In the genomic region with DNA sequence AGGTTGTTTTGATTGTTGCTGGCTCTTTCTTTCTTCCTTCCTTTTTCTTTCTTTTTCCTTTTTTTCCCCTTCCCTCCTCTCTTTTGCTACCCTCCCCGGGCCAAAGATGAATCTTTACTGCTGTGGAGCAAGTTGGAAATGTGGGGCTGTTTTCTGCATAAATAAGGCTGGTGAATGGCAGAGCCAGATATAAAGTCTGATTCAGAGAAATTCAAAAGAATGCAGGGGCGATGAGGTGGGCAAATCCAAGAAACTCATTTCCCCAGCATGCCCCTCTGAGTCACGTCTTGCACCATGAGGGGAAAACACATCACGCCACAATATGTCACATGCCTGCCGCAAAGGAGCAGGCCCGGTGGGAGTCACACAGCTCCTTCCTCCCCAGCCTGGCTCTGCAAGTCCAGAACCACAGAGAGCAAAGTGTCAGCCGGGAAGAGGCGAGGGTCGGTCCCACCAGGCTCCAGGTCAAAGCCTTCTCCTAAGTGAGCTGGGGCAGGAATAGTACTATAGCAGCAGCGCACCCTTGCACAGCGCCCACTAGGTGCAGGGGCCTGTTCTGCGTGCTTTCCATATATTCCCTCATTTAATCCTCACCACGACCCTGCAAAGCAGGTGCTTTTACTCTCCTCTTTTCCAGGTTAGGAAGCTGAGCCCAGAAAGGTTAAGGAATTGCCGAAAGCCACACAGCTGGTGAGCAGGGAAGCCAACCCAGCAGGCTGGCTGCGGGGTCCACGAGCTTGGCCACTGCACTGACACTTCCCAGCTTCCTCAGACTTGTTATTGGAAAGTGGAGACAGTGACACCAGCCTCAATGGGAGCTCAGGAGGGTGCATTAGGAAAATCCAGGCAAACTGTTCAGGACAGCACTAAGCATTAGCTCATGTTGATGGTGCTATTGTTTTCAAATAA, we compare ENCODE assay signal across 1 cellular context.
TF ChIP-seq lines count a peak whose summit lies in the region.

No MANE protein-coding gene starts in this region.

TF ChIP-seq in HepG2, 621 proteins besides CTCF, POLR2A, EP300 and RAD21 (continued from another document and continues in another):
- TF ChIP-seq, protein P1, sequence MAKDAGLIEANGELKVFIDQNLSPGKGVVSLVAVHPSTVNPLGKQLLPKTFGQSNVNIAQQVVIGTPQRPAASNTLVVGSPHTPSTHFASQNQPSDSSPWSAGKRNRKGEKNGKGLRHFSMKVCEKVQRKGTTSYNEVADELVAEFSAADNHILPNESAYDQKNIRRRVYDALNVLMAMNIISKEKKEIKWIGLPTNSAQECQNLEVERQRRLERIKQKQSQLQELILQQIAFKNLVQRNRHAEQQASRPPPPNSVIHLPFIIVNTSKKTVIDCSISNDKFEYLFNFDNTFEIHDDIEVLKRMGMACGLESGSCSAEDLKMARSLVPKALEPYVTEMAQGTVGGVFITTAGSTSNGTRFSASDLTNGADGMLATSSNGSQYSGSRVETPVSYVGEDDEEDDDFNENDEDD (CRISPR knock-in tag; IDR thresholded peaks at IDR 0.05; ENCODE audit: borderline replicate concordance) = no peak; the same call in 1 of the 2 replicates
- TF ChIP-seq TARDBP (CRISPR knock-in tag; IDR thresholded peaks at IDR 0.05) = 0 out of 2 replicates have a peak, but pooled peaks have one; percentile 46
- TF ChIP-seq, protein P2, sequence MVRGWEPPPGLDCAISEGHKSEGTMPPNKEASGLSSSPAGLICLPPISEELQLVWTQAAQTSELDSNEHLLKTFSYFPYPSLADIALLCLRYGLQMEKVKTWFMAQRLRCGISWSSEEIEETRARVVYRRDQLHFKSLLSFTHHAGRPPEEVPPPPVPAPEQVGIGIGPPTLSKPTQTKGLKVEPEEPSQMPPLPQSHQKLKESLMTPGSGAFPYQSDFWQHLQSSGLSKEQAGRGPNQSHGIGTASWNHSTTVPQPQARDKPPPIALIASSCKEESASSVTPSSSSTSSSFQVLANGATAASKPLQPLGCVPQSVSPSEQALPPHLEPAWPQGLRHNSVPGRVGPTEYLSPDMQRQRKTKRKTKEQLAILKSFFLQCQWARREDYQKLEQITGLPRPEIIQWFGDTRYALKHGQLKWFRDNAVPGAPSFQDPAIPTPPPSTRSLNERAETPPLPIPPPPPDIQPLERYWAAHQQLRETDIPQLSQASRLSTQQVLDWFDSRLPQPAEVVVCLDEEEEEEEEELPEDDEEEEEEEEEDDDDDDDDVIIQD (CRISPR knock-in tag; IDR thresholded peaks at IDR 0.05; ENCODE audit: low read depth) = no peak
- TF ChIP-seq, protein P3, sequence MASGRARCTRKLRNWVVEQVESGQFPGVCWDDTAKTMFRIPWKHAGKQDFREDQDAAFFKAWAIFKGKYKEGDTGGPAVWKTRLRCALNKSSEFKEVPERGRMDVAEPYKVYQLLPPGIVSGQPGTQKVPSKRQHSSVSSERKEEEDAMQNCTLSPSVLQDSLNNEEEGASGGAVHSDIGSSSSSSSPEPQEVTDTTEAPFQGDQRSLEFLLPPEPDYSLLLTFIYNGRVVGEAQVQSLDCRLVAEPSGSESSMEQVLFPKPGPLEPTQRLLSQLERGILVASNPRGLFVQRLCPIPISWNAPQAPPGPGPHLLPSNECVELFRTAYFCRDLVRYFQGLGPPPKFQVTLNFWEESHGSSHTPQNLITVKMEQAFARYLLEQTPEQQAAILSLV (CRISPR knock-in tag; IDR thresholded peaks at IDR 0.05; ENCODE audit: borderline replicate concordance) = no peak
- TF ChIP-seq SCMH1 (CRISPR knock-in tag; IDR thresholded peaks at IDR 0.05; ENCODE audit: borderline replicate concordance) = no peak
- 0 out of 2 replicates have a peak, but pooled peaks have one; percentile 17 for TF ChIP-seq ZKSCAN8 (CRISPR knock-in tag; IDR thresholded peaks at IDR 0.05; ENCODE audit: borderline replicate concordance)
- TF ChIP-seq MED1 (CRISPR knock-in tag; IDR thresholded peaks at IDR 0.05) = peak; percentile 33
- TF ChIP-seq IKZF1 (IDR thresholded peaks at IDR 0.05) = no peak
- no peak for TF ChIP-seq TCF7 (IDR thresholded peaks at IDR 0.05; ENCODE audit: low read depth)
- TF ChIP-seq, protein P4, sequence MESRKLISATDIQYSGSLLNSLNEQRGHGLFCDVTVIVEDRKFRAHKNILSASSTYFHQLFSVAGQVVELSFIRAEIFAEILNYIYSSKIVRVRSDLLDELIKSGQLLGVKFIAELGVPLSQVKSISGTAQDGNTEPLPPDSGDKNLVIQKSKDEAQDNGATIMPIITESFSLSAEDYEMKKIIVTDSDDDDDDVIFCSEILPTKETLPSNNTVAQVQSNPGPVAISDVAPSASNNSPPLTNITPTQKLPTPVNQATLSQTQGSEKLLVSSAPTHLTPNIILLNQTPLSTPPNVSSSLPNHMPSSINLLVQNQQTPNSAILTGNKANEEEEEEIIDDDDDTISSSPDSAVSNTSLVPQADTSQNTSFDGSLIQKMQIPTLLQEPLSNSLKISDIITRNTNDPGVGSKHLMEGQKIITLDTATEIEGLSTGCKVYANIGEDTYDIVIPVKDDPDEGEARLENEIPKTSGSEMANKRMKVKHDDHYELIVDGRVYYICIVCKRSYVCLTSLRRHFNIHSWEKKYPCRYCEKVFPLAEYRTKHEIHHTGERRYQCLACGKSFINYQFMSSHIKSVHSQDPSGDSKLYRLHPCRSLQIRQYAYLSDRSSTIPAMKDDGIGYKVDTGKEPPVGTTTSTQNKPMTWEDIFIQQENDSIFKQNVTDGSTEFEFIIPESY (CRISPR knock-in tag; IDR thresholded peaks at IDR 0.05) = 0 out of 2 replicates have a peak, but pooled peaks have one; percentile 15
- no peak for TF ChIP-seq ETV6 (CRISPR knock-in tag; conservative IDR thresholded peaks at IDR 0.05)
- peak; percentile 29; the same call in 1 of the 2 replicates for TF ChIP-seq CCDC6 (CRISPR knock-in tag; IDR thresholded peaks at IDR 0.05)
- TF ChIP-seq, protein P5, sequence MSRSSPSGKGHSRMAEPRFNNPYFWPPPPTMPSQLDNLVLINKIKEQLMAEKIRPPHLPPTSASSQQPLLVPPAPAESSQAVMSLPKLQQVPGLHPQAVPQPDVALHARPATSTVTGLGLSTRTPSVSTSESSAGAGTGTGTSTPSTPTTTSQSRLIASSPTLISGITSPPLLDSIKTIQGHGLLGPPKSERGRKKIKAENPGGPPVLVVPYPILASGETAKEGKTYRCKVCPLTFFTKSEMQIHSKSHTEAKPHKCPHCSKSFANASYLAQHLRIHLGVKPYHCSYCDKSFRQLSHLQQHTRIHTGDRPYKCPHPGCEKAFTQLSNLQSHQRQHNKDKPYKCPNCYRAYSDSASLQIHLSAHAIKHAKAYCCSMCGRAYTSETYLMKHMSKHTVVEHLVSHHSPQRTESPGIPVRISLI (CRISPR knock-in tag; IDR thresholded peaks at IDR 0.05; ENCODE audit: borderline replicate concordance) = no peak
- TF ChIP-seq, protein P6, sequence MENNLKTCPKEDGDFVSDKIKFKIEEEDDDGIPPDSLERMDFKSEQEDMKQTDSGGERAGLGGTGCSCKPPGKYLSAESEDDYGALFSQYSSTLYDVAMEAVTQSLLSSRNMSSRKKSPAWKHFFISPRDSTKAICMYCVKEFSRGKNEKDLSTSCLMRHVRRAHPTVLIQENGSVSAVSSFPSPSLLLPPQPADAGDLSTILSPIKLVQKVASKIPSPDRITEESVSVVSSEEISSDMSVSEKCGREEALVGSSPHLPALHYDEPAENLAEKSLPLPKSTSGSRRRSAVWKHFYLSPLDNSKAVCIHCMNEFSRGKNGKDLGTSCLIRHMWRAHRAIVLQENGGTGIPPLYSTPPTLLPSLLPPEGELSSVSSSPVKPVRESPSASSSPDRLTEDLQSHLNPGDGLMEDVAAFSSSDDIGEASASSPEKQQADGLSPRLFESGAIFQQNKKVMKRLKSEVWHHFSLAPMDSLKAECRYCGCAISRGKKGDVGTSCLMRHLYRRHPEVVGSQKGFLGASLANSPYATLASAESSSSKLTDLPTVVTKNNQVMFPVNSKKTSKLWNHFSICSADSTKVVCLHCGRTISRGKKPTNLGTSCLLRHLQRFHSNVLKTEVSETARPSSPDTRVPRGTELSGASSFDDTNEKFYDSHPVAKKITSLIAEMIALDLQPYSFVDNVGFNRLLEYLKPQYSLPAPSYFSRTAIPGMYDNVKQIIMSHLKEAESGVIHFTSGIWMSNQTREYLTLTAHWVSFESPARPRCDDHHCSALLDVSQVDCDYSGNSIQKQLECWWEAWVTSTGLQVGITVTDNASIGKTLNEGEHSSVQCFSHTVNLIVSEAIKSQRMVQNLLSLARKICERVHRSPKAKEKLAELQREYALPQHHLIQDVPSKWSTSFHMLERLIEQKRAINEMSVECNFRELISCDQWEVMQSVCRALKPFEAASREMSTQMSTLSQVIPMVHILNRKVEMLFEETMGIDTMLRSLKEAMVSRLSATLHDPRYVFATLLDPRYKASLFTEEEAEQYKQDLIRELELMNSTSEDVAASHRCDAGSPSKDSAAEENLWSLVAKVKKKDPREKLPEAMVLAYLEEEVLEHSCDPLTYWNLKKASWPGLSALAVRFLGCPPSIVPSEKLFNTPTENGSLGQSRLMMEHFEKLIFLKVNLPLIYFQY (CRISPR knock-in tag; IDR thresholded peaks at IDR 0.05; ENCODE audit: borderline replicate concordance) = no peak; the same call in 1 of the 2 replicates
- TF ChIP-seq CENPX (CRISPR knock-in tag; IDR thresholded peaks at IDR 0.05) = no peak
- no peak for TF ChIP-seq MAFG (CRISPR knock-in tag; IDR thresholded peaks at IDR 0.05)
- TF ChIP-seq, protein P7, sequence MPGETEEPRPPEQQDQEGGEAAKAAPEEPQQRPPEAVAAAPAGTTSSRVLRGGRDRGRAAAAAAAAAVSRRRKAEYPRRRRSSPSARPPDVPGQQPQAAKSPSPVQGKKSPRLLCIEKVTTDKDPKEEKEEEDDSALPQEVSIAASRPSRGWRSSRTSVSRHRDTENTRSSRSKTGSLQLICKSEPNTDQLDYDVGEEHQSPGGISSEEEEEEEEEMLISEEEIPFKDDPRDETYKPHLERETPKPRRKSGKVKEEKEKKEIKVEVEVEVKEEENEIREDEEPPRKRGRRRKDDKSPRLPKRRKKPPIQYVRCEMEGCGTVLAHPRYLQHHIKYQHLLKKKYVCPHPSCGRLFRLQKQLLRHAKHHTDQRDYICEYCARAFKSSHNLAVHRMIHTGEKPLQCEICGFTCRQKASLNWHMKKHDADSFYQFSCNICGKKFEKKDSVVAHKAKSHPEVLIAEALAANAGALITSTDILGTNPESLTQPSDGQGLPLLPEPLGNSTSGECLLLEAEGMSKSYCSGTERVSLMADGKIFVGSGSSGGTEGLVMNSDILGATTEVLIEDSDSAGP (CRISPR knock-in tag; IDR thresholded peaks at IDR 0.05; ENCODE audit: borderline replicate concordance) = peak; percentile 63; the same call in 1 of the 2 replicates
- TF ChIP-seq FOXC1 (CRISPR knock-in tag; IDR thresholded peaks at IDR 0.05; ENCODE audit: borderline replicate concordance) = no peak; the same call in 1 of the 2 replicates
- no peak for TF ChIP-seq SAFB2 (CRISPR knock-in tag; IDR thresholded peaks at IDR 0.05; ENCODE audit: borderline replicate concordance, low read depth)
- no peak for TF ChIP-seq MLLT10 (CRISPR knock-in tag; IDR thresholded peaks at IDR 0.05)
- peak; percentile 53; the same call in 1 of the 2 replicates for TF ChIP-seq ZNF317 (CRISPR knock-in tag; IDR thresholded peaks at IDR 0.05)
- TF ChIP-seq HIVEP1 (CRISPR knock-in tag; IDR thresholded peaks at IDR 0.05) = peak; percentile 77
- 0 out of 2 replicates have a peak, but pooled peaks have one; percentile 30 for TF ChIP-seq DPF2 (CRISPR knock-in tag; IDR thresholded peaks at IDR 0.05; ENCODE audit: borderline replicate concordance, low read depth)
- TF ChIP-seq CAMTA2 (CRISPR knock-in tag; IDR thresholded peaks at IDR 0.05; ENCODE audit: borderline replicate concordance) = 0 out of 2 replicates have a peak, but pooled peaks have one; percentile 72
- no peak for TF ChIP-seq FOXA3 (CRISPR knock-in tag; IDR thresholded peaks at IDR 0.05)
- TF ChIP-seq ZNF20 (CRISPR knock-in tag; IDR thresholded peaks at IDR 0.05) = no peak
- TF ChIP-seq RBM22 (optimal IDR thresholded peaks at IDR 0.05; ENCODE audit: low read length) = peak; percentile 74
- 0 out of 2 replicates have a peak, but pooled peaks have one; percentile 38 for TF ChIP-seq ZNF251 (CRISPR knock-in tag; IDR thresholded peaks at IDR 0.05)
- peak; percentile 63 for TF ChIP-seq RBFOX2 (IDR thresholded peaks at IDR 0.05; ENCODE audit: low read depth, low read length)
- TF ChIP-seq SRF (IDR thresholded peaks at IDR 0.05; ENCODE audit: low read depth, low read length) = no peak
- TF ChIP-seq, protein P8, sequence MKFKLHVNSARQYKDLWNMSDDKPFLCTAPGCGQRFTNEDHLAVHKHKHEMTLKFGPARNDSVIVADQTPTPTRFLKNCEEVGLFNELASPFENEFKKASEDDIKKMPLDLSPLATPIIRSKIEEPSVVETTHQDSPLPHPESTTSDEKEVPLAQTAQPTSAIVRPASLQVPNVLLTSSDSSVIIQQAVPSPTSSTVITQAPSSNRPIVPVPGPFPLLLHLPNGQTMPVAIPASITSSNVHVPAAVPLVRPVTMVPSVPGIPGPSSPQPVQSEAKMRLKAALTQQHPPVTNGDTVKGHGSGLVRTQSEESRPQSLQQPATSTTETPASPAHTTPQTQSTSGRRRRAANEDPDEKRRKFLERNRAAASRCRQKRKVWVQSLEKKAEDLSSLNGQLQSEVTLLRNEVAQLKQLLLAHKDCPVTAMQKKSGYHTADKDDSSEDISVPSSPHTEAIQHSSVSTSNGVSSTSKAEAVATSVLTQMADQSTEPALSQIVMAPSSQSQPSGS (CRISPR knock-in tag; IDR thresholded peaks at IDR 0.05) = no peak
- TF ChIP-seq ZNF737 (CRISPR knock-in tag; IDR thresholded peaks at IDR 0.05; ENCODE audit: borderline replicate concordance) = no peak
- TF ChIP-seq ZNF350 (CRISPR knock-in tag; IDR thresholded peaks at IDR 0.05; ENCODE audit: borderline replicate concordance, low read depth) = peak; percentile 42; the same call in 1 of the 2 replicates
- peak; percentile 53 for TF ChIP-seq ZFX (CRISPR knock-in tag; IDR thresholded peaks at IDR 0.05; ENCODE audit: low read depth)
- TF ChIP-seq NCOA2 (CRISPR knock-in tag; IDR thresholded peaks at IDR 0.05) = no peak
- TF ChIP-seq ZNF430 (CRISPR knock-in tag; IDR thresholded peaks at IDR 0.05) = peak; percentile 86; the same call in 1 of the 2 replicates
- TF ChIP-seq, protein P9, sequence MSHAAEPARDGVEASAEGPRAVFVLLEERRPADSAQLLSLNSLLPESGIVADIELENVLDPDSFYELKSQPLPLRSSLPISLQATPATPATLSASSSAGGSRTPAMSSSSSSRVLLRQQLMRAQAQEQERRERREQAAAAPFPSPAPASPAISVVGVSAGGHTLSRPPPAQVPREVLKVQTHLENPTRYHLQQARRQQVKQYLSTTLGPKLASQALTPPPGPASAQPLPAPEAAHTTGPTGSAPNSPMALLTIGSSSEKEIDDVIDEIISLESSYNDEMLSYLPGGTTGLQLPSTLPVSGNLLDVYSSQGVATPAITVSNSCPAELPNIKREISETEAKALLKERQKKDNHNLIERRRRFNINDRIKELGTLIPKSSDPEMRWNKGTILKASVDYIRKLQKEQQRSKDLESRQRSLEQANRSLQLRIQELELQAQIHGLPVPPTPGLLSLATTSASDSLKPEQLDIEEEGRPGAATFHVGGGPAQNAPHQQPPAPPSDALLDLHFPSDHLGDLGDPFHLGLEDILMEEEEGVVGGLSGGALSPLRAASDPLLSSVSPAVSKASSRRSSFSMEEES (CRISPR knock-in tag; IDR thresholded peaks at IDR 0.05) = no peak
- TF ChIP-seq, protein P10, sequence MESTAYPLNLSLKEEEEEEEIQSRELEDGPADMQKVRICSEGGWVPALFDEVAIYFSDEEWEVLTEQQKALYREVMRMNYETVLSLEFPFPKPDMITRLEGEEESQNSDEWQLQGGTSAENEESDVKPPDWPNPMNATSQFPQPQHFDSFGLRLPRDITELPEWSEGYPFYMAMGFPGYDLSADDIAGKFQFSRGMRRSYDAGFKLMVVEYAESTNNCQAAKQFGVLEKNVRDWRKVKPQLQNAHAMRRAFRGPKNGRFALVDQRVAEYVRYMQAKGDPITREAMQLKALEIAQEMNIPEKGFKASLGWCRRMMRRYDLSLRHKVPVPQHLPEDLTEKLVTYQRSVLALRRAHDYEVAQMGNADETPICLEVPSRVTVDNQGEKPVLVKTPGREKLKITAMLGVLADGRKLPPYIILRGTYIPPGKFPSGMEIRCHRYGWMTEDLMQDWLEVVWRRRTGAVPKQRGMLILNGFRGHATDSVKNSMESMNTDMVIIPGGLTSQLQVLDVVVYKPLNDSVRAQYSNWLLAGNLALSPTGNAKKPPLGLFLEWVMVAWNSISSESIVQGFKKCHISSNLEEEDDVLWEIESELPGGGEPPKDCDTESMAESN (CRISPR knock-in tag; conservative IDR thresholded peaks at IDR 0.05) = no peak
- no peak for TF ChIP-seq ZNF343 (CRISPR knock-in tag; IDR thresholded peaks at IDR 0.05)
